In genomic region chr10:93462881-93463280, GRCh38 we compare ENCODE assay signal across 8 cellular contexts. TPM values are rescaled to one million over a fixed set of nuclear protein-coding genes. Genes with fewer than 3 reads are reported as not detected.
DNase-seq lines count a peak whose midpoint lies in the region; ATAC-seq and TF ChIP-seq lines count a peak whose summit lies in the region.

No MANE protein-coding gene starts in this region.

- H3K27ac ChIP-seq in SK-N-SH (ENCODE audit: low read depth in 2 of 2, low read length in 1 of 2): peak overlapping the region; percentile 67 to 99; a peak in 3 of 4 replicates

- peaks cover 14 to 59% of the 10 kb centered on the region in 2 experiments; a peak in 3 of 4 replicates for H3K4me1 ChIP-seq in SK-N-SH (ENCODE audit: control insufficient read depth in 1 of 2, insufficient read depth in 2 of 2, low read depth in 1 of 2, low read length in 1 of 2)

- peak overlapping the region; percentile 37; the same call in 1 of the 2 replicates for H3K4me2 ChIP-seq in SK-N-SH

- ATAC-seq in HG03097 (IDR thresholded peaks at IDR 0.05; ENCODE audit: low FRiP score, unreplicated experiment) (peak; percentile 53), GM21515 (IDR thresholded peaks at IDR 0.05; ENCODE audit: unreplicated experiment) (no peak), GM21360 (IDR thresholded peaks at IDR 0.05; ENCODE audit: unreplicated experiment) (no peak)

- TF ChIP-seq CTCF in SK-N-SH (IDR thresholded peaks at IDR 0.05) (no peak), epithelial cell of esophagus (IDR thresholded peaks at IDR 0.05; ENCODE audit: insufficient read depth, low read depth, low read length, missing control alignments) (no peak)

- peaks cover 73% of the 10 kb centered on the region for H3F3A ChIP-seq in SK-N-SH (replicated peaks; ENCODE audit: insufficient read depth)

- H2AFZ ChIP-seq in SK-N-SH (ENCODE audit: low read depth): no peak overlapping the region

- no peaks in the 10 kb centered on the region for H3K9me2 ChIP-seq in SK-N-SH

- 26% methylated on average over 9 of the region's 9 CpGs for WGBS in SK-N-SH (ENCODE audit: low lambda C conversion rate)

- TF ChIP-seq RAD21 in SK-N-SH (IDR thresholded peaks at IDR 0.05; ENCODE audit: low read length): no peak

- H3K4me3 ChIP-seq in SK-N-SH (ENCODE audit: low read depth in 2 of 2, low read length in 1 of 2): no peak overlapping the region
- H3K4me3 ChIP-seq in epithelial cell of esophagus (ENCODE audit: low read length): no peak overlapping the region

- peaks cover 84% of the 10 kb centered on the region for H3K79me2 ChIP-seq in SK-N-SH (ENCODE audit: insufficient read depth)

- no peak for DNase-seq in SK-N-SH
- DNase-seq in epithelial cell of esophagus (ENCODE audit: low read depth): peak; percentile 54
- peak; percentile 40 to 57 for DNase-seq in stimulated activated CD4-positive, alpha-beta T cell treated with anti-CD3 and anti-CD28 coated beads, Interleukin-2, amount 100 ng/mL, for 24 hours
- no peak for DNase-seq in GM03348 (ENCODE audit: low spot score)
- no peak for DNase-seq in NCI-H1436 treated with DMSO at 0.1 percent for 48 hours (lab: John Stamatoyannopoulos, UW)

- H3K36me3 ChIP-seq in SK-N-SH (replicated peaks in 1 of 2; ENCODE audit: control insufficient read depth in 1 of 2, insufficient read depth in 2 of 2, low read length in 1 of 2): peaks cover 0 to 11% of the 10 kb centered on the region in 2 experiments

- no peak; a peak in 1 of 4 replicates for TF ChIP-seq EP300 in SK-N-SH (IDR thresholded peaks at IDR 0.05; ENCODE audit: borderline replicate concordance in 1 of 2, low read depth in 1 of 2, low read length in 1 of 2)

- H3K9me3 ChIP-seq in SK-N-SH: no peaks in the 10 kb centered on the region

- CTCF ChIA-PET in SK-N-SH (lab: Yijun Ruan, JAX): interaction anchor here (1.1 to 2.8 kb wide), 3 partner anchors 19 to 87 kb away, joined by 3 to 15 read pairs (median 11); partner anchors contain the start of gene MYOF

- H3K27me3 ChIP-seq in SK-N-SH (ENCODE audit: insufficient read depth): no peaks in the 10 kb centered on the region

- H3K9ac ChIP-seq in SK-N-SH: peak overlapping the region; percentile 66

- H4K20me1 ChIP-seq in SK-N-SH (ENCODE audit: insufficient read depth): no peaks in the 10 kb centered on the region

- POLR2A ChIA-PET in SK-N-SH (lab: Yijun Ruan, JAX): no interaction called here

TF ChIP-seq in SK-N-SH, 30 proteins besides CTCF, POLR2A, EP300 and RAD21 (continues in another document):
- TF ChIP-seq FOXM1 (IDR thresholded peaks at IDR 0.05; ENCODE audit: low read depth) (no peak), EZH2phosphoT487 (IDR thresholded peaks at IDR 0.05; ENCODE audit: borderline replicate concordance, low read depth) (no peak), USF2 (IDR thresholded peaks at IDR 0.05; ENCODE audit: borderline replicate concordance, low read depth, low read length) (no peak), CHD2 (IDR thresholded peaks at IDR 0.05; ENCODE audit: low read length, partially characterized antibody) (no peak), TAF1 (IDR thresholded peaks at IDR 0.05; ENCODE audit: borderline replicate concordance, low read depth, low read length) (no peak), MEF2A (IDR thresholded peaks at IDR 0.05; ENCODE audit: borderline replicate concordance, low read depth) (no peak), RCOR1 (IDR thresholded peaks at IDR 0.05; ENCODE audit: low read length) (no peak), SIN3A (IDR thresholded peaks at IDR 0.05; ENCODE audit: borderline replicate concordance, low read depth, low read length) (no peak), SMC3 (IDR thresholded peaks at IDR 0.05; ENCODE audit: low read depth, low read length) (no peak), REST (IDR thresholded peaks at IDR 0.05; ENCODE audit: low read depth, low read length) (no peak), FOXJ3 (CRISPR knock-in tag; IDR thresholded peaks at IDR 0.05) (no peak), JUND (IDR thresholded peaks at IDR 0.05) (peak; percentile 55), USF1 (IDR thresholded peaks at IDR 0.05; ENCODE audit: borderline replicate concordance, low read depth) (no peak), POLR2AphosphoS5 (IDR thresholded peaks at IDR 0.05; ENCODE audit: low read depth, low read length) (no peak), GABPA (IDR thresholded peaks at IDR 0.05; ENCODE audit: low read depth) (no peak), RFX5 (IDR thresholded peaks at IDR 0.05; ENCODE audit: low read length) (no peak), TEAD4 (IDR thresholded peaks at IDR 0.05; ENCODE audit: borderline replicate concordance, insufficient read depth) (peak; percentile 18; the same call in 1 of the 2 replicates), YY1 (IDR thresholded peaks at IDR 0.05; ENCODE audit: low read depth) (no peak), TCF12 (IDR thresholded peaks at IDR 0.05) (peak; percentile 46), PBX3 (IDR thresholded peaks at IDR 0.05) (peak; percentile 80), FOSL2 (IDR thresholded peaks at IDR 0.05; ENCODE audit: borderline replicate concordance, low read depth) (peak; percentile 16; the same call in 1 of the 2 replicates), NFIC (IDR thresholded peaks at IDR 0.05; ENCODE audit: borderline replicate concordance) (peak; percentile 41; the same call in 1 of the 2 replicates), ZBTB33 (IDR thresholded peaks at IDR 0.05; ENCODE audit: borderline replicate concordance, low read depth) (no peak)

RNA-seq across cellular contexts. Expression of gene MYOF, which starts 19.3 kb away (rescaled TPM):
- polyA plus RNA-seq in SK-N-SH (2012; rRNA removed): 103 and 134 TPM in 2 replicates
- 116 and 117 TPM in 2 replicates for polyA plus RNA-seq in SK-N-SH (2012; cell fraction: cytosol; rRNA removed)
- 121 and 175 TPM in 2 replicates for polyA plus RNA-seq in SK-N-SH (2012; cell fraction: nucleus; rRNA removed)

RNA-seq across cellular contexts. Expression of gene CEP55, which starts 33.5 kb away (rescaled TPM):
- 9.8 and 11.3 TPM in 2 replicates for polyA plus RNA-seq in SK-N-SH (2012; rRNA removed)
- polyA plus RNA-seq in SK-N-SH (2012; cell fraction: cytosol; rRNA removed): 14.8 and 16.8 TPM in 2 replicates
- 3.9 and 8.0 TPM in 2 replicates for polyA plus RNA-seq in SK-N-SH (2012; cell fraction: nucleus; rRNA removed)

Comparison
In these comparisons a context has a peak if more than half of its experiments do, and no peak if none do; other contexts are left out.
1. DNase-seq: peak in epithelial cell of esophagus (single experiment) and stimulated activated CD4-positive, alpha-beta T cell treated with anti-CD3 and anti-CD28 coated beads, Interleukin-2, amount 100 ng/mL, for 24 hours (2 of 2); none in SK-N-SH (single experiment), GM03348 (single experiment) and NCI-H1436 treated with DMSO at 0.1 percent for 48 hours (single experiment).